Comparison of ENCODE assay signal across 1 cellular context in genomic region chr6:106847116-106847515, GRCh38.
TF ChIP-seq lines count a peak whose summit lies in the region.

No MANE protein-coding gene starts in this region.

TF ChIP-seq in K562, 482 proteins besides CTCF, POLR2A, EP300 and RAD21 (continued from another document):
- TF ChIP-seq USF1 (CRISPR knock-in tag; IDR thresholded peaks at IDR 0.05) (no peak), DPF2 (IDR thresholded peaks at IDR 0.05) (peak; percentile 78), RUNX1 (IDR thresholded peaks at IDR 0.05; ENCODE audit: low read depth) (no peak), NR0B1 (IDR thresholded peaks at IDR 0.05; ENCODE audit: partially characterized antibody) (no peak), ZNF277 (CRISPR knock-in tag; IDR thresholded peaks at IDR 0.05; ENCODE audit: borderline replicate concordance) (no peak), PCBP1 (IDR thresholded peaks at IDR 0.05; ENCODE audit: low read depth, low read length, poor library complexity, severe bottlenecking) (no peak), RCOR1 (IDR thresholded peaks at IDR 0.05; ENCODE audit: borderline replicate concordance in 1 of 2, low read depth in 2 of 2, low read length in 2 of 2) (peak in 1 of 2 experiments; percentile 74; a peak in 2 of 4 replicates), ARHGAP35 (IDR thresholded peaks at IDR 0.05; ENCODE audit: partially characterized antibody) (no peak), TFAP4 (CRISPR knock-in tag; IDR thresholded peaks at IDR 0.05; ENCODE audit: borderline replicate concordance) (no peak), RBM15 (IDR thresholded peaks at IDR 0.05; ENCODE audit: insufficient read depth, low read length) (no peak), TFE3 (CRISPR knock-in tag; IDR thresholded peaks at IDR 0.05) (no peak), CCNT2 (IDR thresholded peaks at IDR 0.05; ENCODE audit: borderline replicate concordance, extremely low read depth, insufficient read length, low read depth, low read length) (peak; percentile 19), CLOCK (CRISPR knock-in tag; IDR thresholded peaks at IDR 0.05; ENCODE audit: borderline replicate concordance) (no peak), TEAD4 (IDR thresholded peaks at IDR 0.05; ENCODE audit: low read length) (peak; percentile 62; the same call in 1 of the 2 replicates), TEAD4 (CRISPR knock-in tag; IDR thresholded peaks at IDR 0.05; ENCODE audit: borderline replicate concordance) (no peak), KLF6 (CRISPR knock-in tag; IDR thresholded peaks at IDR 0.05; ENCODE audit: borderline replicate concordance) (peak; percentile 87; the same call in 1 of the 2 replicates), KLF13 (tag; IDR thresholded peaks at IDR 0.05; ENCODE audit: borderline replicate concordance, low read depth) (no peak), MTA2 (IDR thresholded peaks at IDR 0.05; ENCODE audit: low read depth) (peak; percentile 34; the same call in 1 of the 2 replicates), KAT2B (IDR thresholded peaks at IDR 0.05; ENCODE audit: low read depth, low read length) (no peak), TCFL5 (CRISPR knock-in tag; conservative IDR thresholded peaks at IDR 0.05) (no peak), SAFB (IDR thresholded peaks at IDR 0.05; ENCODE audit: borderline replicate concordance, low read depth, low read length) (no peak), ZNF197 (CRISPR knock-in tag; IDR thresholded peaks at IDR 0.05; ENCODE audit: low read depth) (no peak), IRF2 (CRISPR knock-in tag; IDR thresholded peaks at IDR 0.05) (no peak), HNRNPK (IDR thresholded peaks at IDR 0.05; ENCODE audit: low read depth, low read length, poor library complexity, severe bottlenecking) (no peak)
- TF ChIP-seq, protein P1, sequence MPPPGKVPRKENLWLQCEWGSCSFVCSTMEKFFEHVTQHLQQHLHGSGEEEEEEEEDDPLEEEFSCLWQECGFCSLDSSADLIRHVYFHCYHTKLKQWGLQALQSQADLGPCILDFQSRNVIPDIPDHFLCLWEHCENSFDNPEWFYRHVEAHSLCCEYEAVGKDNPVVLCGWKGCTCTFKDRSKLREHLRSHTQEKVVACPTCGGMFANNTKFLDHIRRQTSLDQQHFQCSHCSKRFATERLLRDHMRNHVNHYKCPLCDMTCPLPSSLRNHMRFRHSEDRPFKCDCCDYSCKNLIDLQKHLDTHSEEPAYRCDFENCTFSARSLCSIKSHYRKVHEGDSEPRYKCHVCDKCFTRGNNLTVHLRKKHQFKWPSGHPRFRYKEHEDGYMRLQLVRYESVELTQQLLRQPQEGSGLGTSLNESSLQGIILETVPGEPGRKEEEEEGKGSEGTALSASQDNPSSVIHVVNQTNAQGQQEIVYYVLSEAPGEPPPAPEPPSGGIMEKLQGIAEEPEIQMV (tag; conservative IDR thresholded peaks at IDR 0.05; ENCODE audit: low read depth), result peak; percentile 54; the same call in 1 of the 2 replicates
